ENCODE assay signal across 6 cellular contexts in genomic region chr9:69440254-69440955, GRCh38.
A peak's percentile ranks its signal among the peaks of the same experiment; 100 is the strongest.
DNase-seq lines count a peak whose midpoint lies in the region; ATAC-seq and TF ChIP-seq lines count a peak whose summit lies in the region.
"Not testable (repeated sequence)": the region's sequence is repeated elsewhere in the genome, so short reads cannot be mapped to it uniquely, and the experiment has no call there.

No MANE protein-coding gene starts in this region.

- not testable (repeated sequence) for H3K4me3 ChIP-seq in lower lobe of right lung

- not testable (repeated sequence) for H3K36me3 ChIP-seq in lower lobe of right lung

- H3K27me3 Mint-ChIP-seq in T-cell; activated CD4-positive, alpha-beta T cell treated with anti-CD3 and anti-CD28 coated beads, Interleukin-2, amount 10 ng/mL, durations not matched to agents 7 days and 5 days; activated T-helper 17 cell treated with anti-CD3 and anti-CD28 coated beads, Interleukin-2, amount 50 U/mL, for 72 hours: not testable (repeated sequence)

- not testable (repeated sequence) for H3K9me3 Mint-ChIP-seq in T-cell; activated CD4-positive, alpha-beta T cell treated with anti-CD3 and anti-CD28 coated beads, Interleukin-2, amount 10 ng/mL, durations not matched to agents 7 days and 5 days; activated T-helper 17 cell treated with anti-CD3 and anti-CD28 coated beads, Interleukin-2, amount 50 U/mL, for 72 hours

- not testable (repeated sequence) for H3K27ac ChIP-seq in lower lobe of right lung

- not testable (repeated sequence) for H3K4me1 ChIP-seq in lower lobe of right lung

- ATAC-seq in T-cell (replicated peaks in 1 of 4); activated T-helper 17 cell treated with anti-CD3 and anti-CD28 coated beads, Interleukin-2, amount 50 U/mL, for 72 hours (replicated peaks); lower lobe of right lung: not testable (repeated sequence)

- CTCF ChIA-PET in T-cell (lab: Charles Lee); activated CD4-positive, alpha-beta T cell treated with anti-CD3 and anti-CD28 coated beads, Interleukin-2, amount 10 ng/mL, durations not matched to agents 7 days and 5 days (lab: Charles Lee): not testable (repeated sequence)

- not testable (repeated sequence) for TF ChIP-seq CTCF in lower lobe of right lung (IDR thresholded peaks at IDR 0.05)

- not testable (repeated sequence) for H3K27me3 ChIP-seq in lower lobe of right lung (ENCODE audit: low read depth)

- peak; percentile 63 for DNase-seq in COLO668 (lab: John Stamatoyannopoulos, UW; ENCODE audit: unreplicated experiment)
- DNase-seq in NCI-H2029 treated with DMSO at 0.1 percent for 48 hours (lab: John Stamatoyannopoulos, UW) = peak; percentile 10
- peak in 16 of 34 experiments; percentile 4 to 55 (median 13) for DNase-seq in T-cell
- not testable (repeated sequence) for DNase-seq in activated CD4-positive, alpha-beta T cell treated with anti-CD3 and anti-CD28 coated beads, Interleukin-2, amount 10 ng/mL, durations not matched to agents 7 days and 5 days
- peak; percentile 58 for DNase-seq in lower lobe of right lung

- intact Hi-C loops in lower lobe of right lung (cut with DNase I) = not testable (repeated sequence)

- peaks cover 16 to 23% (median 16%) of the 10 kb centered on the region in 3 donors for H3K4me1 Mint-ChIP-seq in T-cell
- H3K4me1 Mint-ChIP-seq in activated CD4-positive, alpha-beta T cell treated with anti-CD3 and anti-CD28 coated beads, Interleukin-2, amount 10 ng/mL, durations not matched to agents 7 days and 5 days = peaks cover 18% of the 10 kb centered on the region
- not testable (repeated sequence) for H3K4me1 Mint-ChIP-seq in activated T-helper 17 cell treated with anti-CD3 and anti-CD28 coated beads, Interleukin-2, amount 50 U/mL, for 72 hours

- not testable (repeated sequence) for H3K36me3 Mint-ChIP-seq in T-cell; activated CD4-positive, alpha-beta T cell treated with anti-CD3 and anti-CD28 coated beads, Interleukin-2, amount 10 ng/mL, durations not matched to agents 7 days and 5 days (ENCODE audit: low read depth); activated T-helper 17 cell treated with anti-CD3 and anti-CD28 coated beads, Interleukin-2, amount 50 U/mL, for 72 hours (ENCODE audit: low read depth)

- H3K9me3 ChIP-seq in lower lobe of right lung = not testable (repeated sequence)

- POLR2A ChIA-PET in T-cell (lab: Charles Lee); activated CD4-positive, alpha-beta T cell treated with anti-CD3 and anti-CD28 coated beads, Interleukin-2, amount 10 ng/mL, durations not matched to agents 7 days and 5 days (lab: Charles Lee): not testable (repeated sequence)

- H3K4me3 Mint-ChIP-seq in T-cell = peak overlapping the region; percentile 53 to 64 (median 63)
- H3K4me3 Mint-ChIP-seq in activated CD4-positive, alpha-beta T cell treated with anti-CD3 and anti-CD28 coated beads, Interleukin-2, amount 10 ng/mL, durations not matched to agents 7 days and 5 days = peak overlapping the region; percentile 43
- H3K4me3 Mint-ChIP-seq in activated T-helper 17 cell treated with anti-CD3 and anti-CD28 coated beads, Interleukin-2, amount 50 U/mL, for 72 hours = peak overlapping the region; percentile 51

- peak overlapping the region; percentile 49 to 83 for H3K27ac Mint-ChIP-seq in T-cell
- peak overlapping the region; percentile 82 for H3K27ac Mint-ChIP-seq in activated CD4-positive, alpha-beta T cell treated with anti-CD3 and anti-CD28 coated beads, Interleukin-2, amount 10 ng/mL, durations not matched to agents 7 days and 5 days
- H3K27ac Mint-ChIP-seq in activated T-helper 17 cell treated with anti-CD3 and anti-CD28 coated beads, Interleukin-2, amount 50 U/mL, for 72 hours = not testable (repeated sequence)
